Comparison of ENCODE assay signal across 8 cellular contexts in genomic region chr5:36690041-36690941, GRCh38.
A peak's percentile ranks its signal among the peaks of the same experiment; 100 is the strongest.
DNase-seq lines count a peak whose midpoint lies in the region; ATAC-seq and TF ChIP-seq lines count a peak whose summit lies in the region.

No MANE protein-coding gene starts in this region.

- peaks cover 29% of the 10 kb centered on the region for H3K27me3 ChIP-seq in DND-41 (ENCODE audit: insufficient read depth, low read length, poor library complexity)
- H3K27me3 ChIP-seq in KMS-11 (ENCODE audit: insufficient read depth, low read depth): no peaks in the 10 kb centered on the region
- H3K27me3 ChIP-seq in stomach smooth muscle (ENCODE audit: control insufficient read depth in 1 of 2, insufficient read depth in 2 of 2, low read length in 2 of 2): no peaks in the 10 kb centered on the region

- peaks cover 51% of the 10 kb centered on the region for H3K27me3 Mint-ChIP-seq in neural crest cell (ENCODE audit: low read depth)

- DNase-seq in DND-41 (peak; percentile 8), foreskin melanocyte (peak; percentile 74), neural crest cell (ENCODE audit: low read depth, low spot score) (peak; percentile 77)
- DNase-seq in activated gamma-delta T cell treated with anti-CD3 and anti-CD28 coated beads, Interleukin-2, amount 50 U/mL, for 16 hours (ENCODE audit: low read depth): peak; percentile 30

- no peaks in the 10 kb centered on the region for H3K9me3 Mint-ChIP-seq in neural crest cell

- H4K20me1 ChIP-seq in DND-41 (ENCODE audit: insufficient read depth, low read length): no peaks in the 10 kb centered on the region
- no peaks in the 10 kb centered on the region for H4K20me1 ChIP-seq in KMS-11 (ENCODE audit: insufficient read depth)

- H3K9ac ChIP-seq in DND-41 (ENCODE audit: low read depth, low read length) (no peak overlapping the region), KMS-11 (peak overlapping the region; percentile 63; the same call in 1 of the 2 replicates), stomach smooth muscle (ENCODE audit: low read length in 2 of 2) (peak overlapping the region; percentile 70 to 75)

- peak overlapping the region; percentile 93 for H3K27ac Mint-ChIP-seq in neural crest cell (ENCODE audit: unreplicated experiment)

- H3K79me2 ChIP-seq in DND-41 (ENCODE audit: insufficient read depth, low read length): no peaks in the 10 kb centered on the region
- no peaks in the 10 kb centered on the region for H3K79me2 ChIP-seq in KMS-11 (ENCODE audit: insufficient read depth, low read depth)

- H3K36me3 Mint-ChIP-seq in neural crest cell (ENCODE audit: low read depth): no peaks in the 10 kb centered on the region

- H3K4me1 Mint-ChIP-seq in neural crest cell: peaks cover 30% of the 10 kb centered on the region

- H3K4me3 Mint-ChIP-seq in neural crest cell: peak overlapping the region; percentile 86

- H2AFZ ChIP-seq in DND-41 (ENCODE audit: low read depth, low read length) (no peak overlapping the region), KMS-11 (ENCODE audit: low read depth) (peak overlapping the region; percentile 93)

- no peaks in the 10 kb centered on the region for H3K36me3 ChIP-seq in DND-41 (ENCODE audit: insufficient read depth, low read length)
- no peaks in the 10 kb centered on the region for H3K36me3 ChIP-seq in KMS-11 (ENCODE audit: insufficient read depth)
- H3K36me3 ChIP-seq in stomach smooth muscle (ENCODE audit: control insufficient read depth in 2 of 2, insufficient read depth in 2 of 2, low read length in 2 of 2): no peaks in the 10 kb centered on the region

- no peaks in the 10 kb centered on the region for H3K9me3 ChIP-seq in DND-41 (ENCODE audit: insufficient read depth, low read length, severe bottlenecking)
- H3K9me3 ChIP-seq in stomach smooth muscle (ENCODE audit: control insufficient read depth in 2 of 2, low read length in 2 of 2): no peaks in the 10 kb centered on the region

- peak; percentile 42; the same call in 1 of the 2 replicates for TF ChIP-seq POLR2A in Raji (IDR thresholded peaks at IDR 0.05; ENCODE audit: insufficient read depth, low read depth, low read length)

- H3K4me1 ChIP-seq in DND-41 (ENCODE audit: insufficient read depth, low read length) (no peaks in the 10 kb centered on the region), KMS-11 (ENCODE audit: low read depth, poor library complexity, severe bottlenecking) (peaks cover 23% of the 10 kb centered on the region), stomach smooth muscle (ENCODE audit: control insufficient read depth, insufficient read depth, low read length) (peaks cover 6% of the 10 kb centered on the region)

- H3K27ac ChIP-seq in DND-41 (ENCODE audit: low read length): no peak overlapping the region
- H3K27ac ChIP-seq in KMS-11: peak overlapping the region; percentile 27; the same call in 1 of the 2 replicates
- H3K27ac ChIP-seq in stomach smooth muscle (ENCODE audit: low read length): no peak overlapping the region

- H3K4me3 ChIP-seq in DND-41 (ENCODE audit: low read depth in 1 of 2, low read length in 2 of 2) (no peak overlapping the region), KMS-11 (IDR thresholded peaks at IDR 0.05; ENCODE audit: insufficient read depth, low read depth, low read length) (no peak overlapping the region), stomach smooth muscle (ENCODE audit: low read length in 2 of 2) (peak overlapping the region; percentile 66 to 80)

- H3K4me2 ChIP-seq in DND-41 (ENCODE audit: insufficient read depth, low read length): no peak overlapping the region
- H3K4me2 ChIP-seq in KMS-11: peak overlapping the region; percentile 43

- ATAC-seq in DND-41 (ENCODE audit: insufficient read depth, low read depth) (peak; percentile 59; the same call in 2 of the 3 replicates), GM21786 (IDR thresholded peaks at IDR 0.05; ENCODE audit: unreplicated experiment) (peak; percentile 67)

- peak; percentile 45 for TF ChIP-seq CTCF in DND-41 (IDR thresholded peaks at IDR 0.05; ENCODE audit: borderline replicate concordance, extremely low read depth, low read length, poor library complexity, severe bottlenecking)
- TF ChIP-seq CTCF in KMS-11 (conservative IDR thresholded peaks at IDR 0.05; ENCODE audit: low read depth, low read length): peak; percentile 47
- peak; percentile 91 for TF ChIP-seq CTCF in neural crest cell (conservative IDR thresholded peaks at IDR 0.05)

Comparison
In these comparisons a context has a peak if more than half of its experiments do, and no peak if none do; other contexts are left out.
1. DNase-seq: peak in every context shown above with its lines; median percentile 77 in neural crest cell; 74 in foreskin melanocyte; 30 in activated gamma-delta T cell treated with anti-CD3 and anti-CD28 coated beads, Interleukin-2, amount 50 U/mL, for 16 hours; 8 in DND-41.
2. H3K4me3 ChIP-seq: peak in stomach smooth muscle (2 of 2); none in DND-41 (0 of 2) and KMS-11 (single experiment).
3. Peak in every context shown above with its lines, with median percentiles within 50 percentile points of each other: CTCF ChIP-seq.